In the genomic region with DNA sequence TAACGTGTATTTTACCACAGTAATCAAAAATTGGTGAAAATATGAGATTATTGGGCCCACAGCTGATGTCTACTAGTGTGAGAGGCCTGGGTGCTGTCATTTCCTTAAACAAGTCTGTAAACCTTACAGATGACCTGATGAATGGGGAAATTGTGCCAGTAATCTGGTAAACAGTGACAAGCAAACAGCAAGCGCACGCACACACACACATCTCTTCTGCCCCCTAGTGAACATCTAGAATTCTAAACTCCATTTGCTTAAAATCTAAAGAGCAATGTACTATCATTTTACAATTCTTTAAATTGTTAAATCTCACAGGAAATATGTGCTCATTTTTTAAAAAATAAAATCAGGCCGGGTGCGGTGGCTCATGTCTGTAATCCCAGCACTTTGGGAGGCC, we compare ENCODE assay signal across 8 cellular contexts. TPM values are rescaled to one million over a fixed set of nuclear protein-coding genes. Genes with fewer than 3 reads are reported as not detected.
DNase-seq lines count a peak whose midpoint lies in the region; ATAC-seq and TF ChIP-seq lines count a peak whose summit lies in the region.

No MANE protein-coding gene starts in this region.

- no peaks in the 10 kb centered on the region for H3K27me3 ChIP-seq in breast epithelium

- no TSS peak for BruUV-seq in MCF 10A (replicated peaks; lab: Mats Ljungman, UMichigan)

- no peak for TF ChIP-seq POLR2A in breast epithelium (IDR thresholded peaks at IDR 0.05)

- H3K4me1 ChIP-seq in breast epithelium, result no peaks in the 10 kb centered on the region

- POLR2A ChIA-PET in MCF 10A (lab: Yijun Ruan, JAX), result interaction anchor here (1.0 kb wide), 1 partner anchor 208 kb away, joined by 4 read pairs; no protein-coding TSS in a partner anchor
- POLR2A ChIA-PET in activated CD8-positive, alpha-beta T cell treated with anti-CD3 and anti-CD28 coated beads, Interleukin-2, amount 10 ng/mL, durations not matched to agents 7 days and 5 days (lab: Charles Lee), result no interaction called here

- no peaks in the 10 kb centered on the region for H3K36me3 ChIP-seq in breast epithelium

- intact Hi-C loops in MCF 10A (cut with micrococcal nuclease) (loop anchor here (1.0 to 10.0 kb wide), 3 partner anchors 156 to 397 kb away; partner anchors contain the start of gene POMT1), breast epithelium (cut with DNase I; ENCODE audit: low total_unique reads) (no loop called here), left ventricle myocardium superior (cut with micrococcal nuclease) (loop anchor here (10.0 kb wide), 1 partner anchor 383 kb away; no protein-coding TSS in a partner anchor), posterior vena cava (cut with DNase I) (loop anchor here in 1 of 2 donors (10.0 kb wide), 1 partner anchor 393 kb away; no protein-coding TSS in a partner anchor)

- H3K27ac Mint-ChIP-seq in MCF 10A (ENCODE audit: low read depth, unreplicated experiment), result no peak overlapping the region
- H3K27ac Mint-ChIP-seq in activated CD8-positive, alpha-beta T cell treated with anti-CD3 and anti-CD28 coated beads, Interleukin-2, amount 10 ng/mL, durations not matched to agents 7 days and 5 days, result peak overlapping the region; percentile 17
- no peak overlapping the region for H3K27ac Mint-ChIP-seq in stimulated activated naive CD8-positive, alpha-beta T cell treated with anti-CD3 and anti-CD28 coated beads, Interleukin-15, amount 100 ng/mL, for 72 hours

- CTCF ChIA-PET in MCF 10A (lab: Yijun Ruan, JAX), result interaction anchor here (0.7 to 14.3 kb wide), 13 partner anchors 11 to 639 kb away, joined by 3 to 151 read pairs (median 3); no protein-coding TSS in a partner anchor
- CTCF ChIA-PET in activated CD8-positive, alpha-beta T cell treated with anti-CD3 and anti-CD28 coated beads, Interleukin-2, amount 10 ng/mL, durations not matched to agents 7 days and 5 days (lab: Charles Lee), result interaction anchor here (0.8 to 6.9 kb wide), 3 partner anchors 13 to 162 kb away, joined by 4 to 54 read pairs (median 5); no protein-coding TSS in a partner anchor

- TF ChIP-seq CTCF in MCF 10A (IDR thresholded peaks at IDR 0.05; ENCODE audit: unreplicated experiment) (peak; percentile 65), breast epithelium (IDR thresholded peaks at IDR 0.05) (peak in 1 of 3 donors; percentile 32)

- H3K4me3 Mint-ChIP-seq in MCF 10A (ENCODE audit: unreplicated experiment), result no peak overlapping the region
- no peak overlapping the region for H3K4me3 Mint-ChIP-seq in activated CD8-positive, alpha-beta T cell treated with anti-CD3 and anti-CD28 coated beads, Interleukin-2, amount 10 ng/mL, durations not matched to agents 7 days and 5 days
- H3K4me3 Mint-ChIP-seq in stimulated activated naive CD8-positive, alpha-beta T cell treated with anti-CD3 and anti-CD28 coated beads, Interleukin-15, amount 100 ng/mL, for 72 hours, result no peak overlapping the region

- DNase-seq in MCF 10A (ENCODE audit: unreplicated experiment) (peak; percentile 58), breast epithelium (ENCODE audit: low spot score in 2 of 2) (no peak), NCI-H2029 (lab: John Stamatoyannopoulos, UW) (peak; percentile 73), left ventricle myocardium superior (no peak), posterior vena cava (ENCODE audit: low spot score) (no peak), activated T-cell treated with anti-CD3 and anti-CD28 coated beads for 4 hours (no peak)
- peak; percentile 61 for DNase-seq in activated CD8-positive, alpha-beta T cell treated with anti-CD3 and anti-CD28 coated beads, Interleukin-2, amount 10 ng/mL, durations not matched to agents 7 days and 5 days
- DNase-seq in stimulated activated naive CD8-positive, alpha-beta T cell treated with anti-CD3 and anti-CD28 coated beads, Interleukin-15, amount 100 ng/mL, for 72 hours, result no peak

- H3K9me3 ChIP-seq in breast epithelium, result no peaks in the 10 kb centered on the region

- no peak overlapping the region for H3K4me3 ChIP-seq in breast epithelium

- H3K27ac ChIP-seq in breast epithelium, result peak overlapping the region in 1 of 2 donors; percentile 29

- no peaks in the 10 kb centered on the region for H3K9me3 Mint-ChIP-seq in MCF 10A (ENCODE audit: unreplicated experiment)
- H3K9me3 Mint-ChIP-seq in activated CD8-positive, alpha-beta T cell treated with anti-CD3 and anti-CD28 coated beads, Interleukin-2, amount 10 ng/mL, durations not matched to agents 7 days and 5 days (ENCODE audit: insufficient read depth), result no peaks in the 10 kb centered on the region
- no peaks in the 10 kb centered on the region for H3K9me3 Mint-ChIP-seq in stimulated activated naive CD8-positive, alpha-beta T cell treated with anti-CD3 and anti-CD28 coated beads, Interleukin-15, amount 100 ng/mL, for 72 hours

- peaks cover 11% of the 10 kb centered on the region for H3K27me3 Mint-ChIP-seq in MCF 10A (ENCODE audit: insufficient read depth, unreplicated experiment)
- H3K27me3 Mint-ChIP-seq in activated CD8-positive, alpha-beta T cell treated with anti-CD3 and anti-CD28 coated beads, Interleukin-2, amount 10 ng/mL, durations not matched to agents 7 days and 5 days (ENCODE audit: low read depth), result peaks cover 2% of the 10 kb centered on the region
- H3K27me3 Mint-ChIP-seq in stimulated activated naive CD8-positive, alpha-beta T cell treated with anti-CD3 and anti-CD28 coated beads, Interleukin-15, amount 100 ng/mL, for 72 hours, result no peaks in the 10 kb centered on the region

- peak; percentile 50 for ATAC-seq in activated CD8-positive, alpha-beta T cell treated with anti-CD3 and anti-CD28 coated beads, Interleukin-2, amount 10 ng/mL, durations not matched to agents 7 days and 5 days
- peak; percentile 43 for ATAC-seq in left ventricle myocardium superior
- ATAC-seq in stimulated activated naive CD8-positive, alpha-beta T cell treated with anti-CD3 and anti-CD28 coated beads, Interleukin-15, amount 100 ng/mL, for 72 hours, result peak; percentile 71

- peaks cover 4% of the 10 kb centered on the region for H3K4me1 Mint-ChIP-seq in MCF 10A (ENCODE audit: insufficient read depth, unreplicated experiment)
- H3K4me1 Mint-ChIP-seq in activated CD8-positive, alpha-beta T cell treated with anti-CD3 and anti-CD28 coated beads, Interleukin-2, amount 10 ng/mL, durations not matched to agents 7 days and 5 days (ENCODE audit: low read depth), result peaks cover 36% of the 10 kb centered on the region
- H3K4me1 Mint-ChIP-seq in stimulated activated naive CD8-positive, alpha-beta T cell treated with anti-CD3 and anti-CD28 coated beads, Interleukin-15, amount 100 ng/mL, for 72 hours, result peaks cover 21% of the 10 kb centered on the region

- no peaks in the 10 kb centered on the region for H3K36me3 Mint-ChIP-seq in MCF 10A (ENCODE audit: insufficient read depth, unreplicated experiment)
- no peaks in the 10 kb centered on the region for H3K36me3 Mint-ChIP-seq in activated CD8-positive, alpha-beta T cell treated with anti-CD3 and anti-CD28 coated beads, Interleukin-2, amount 10 ng/mL, durations not matched to agents 7 days and 5 days (ENCODE audit: low read depth)

RNA-seq across cellular contexts. Expression of gene RAPGEF1, which starts 7.5 kb away (rescaled TPM):
- total RNA-seq in MCF 10A (2022), result 55.4 and 73.0 TPM in 2 replicates
- total RNA-seq in breast epithelium, result 10 to 100 TPM; 35.3 to 38.0 (median 37.3) TPM
- total RNA-seq in activated CD8-positive, alpha-beta T cell treated with anti-CD3 and anti-CD28 coated beads, Interleukin-2, amount 10 ng/mL, durations not matched to agents 7 days and 5 days, result 100 to 1,000 TPM; 128 TPM
- total RNA-seq in left ventricle myocardium superior, result 156 TPM
- total RNA-seq in posterior vena cava, result 10 to 100 TPM; 74.5 to 90.8 TPM

Comparison
In these comparisons a context has a peak if more than half of its experiments do, and no peak if none do; other contexts are left out.
1. DNase-seq: peak in MCF 10A (single experiment), NCI-H2029 (single experiment) and activated CD8-positive, alpha-beta T cell treated with anti-CD3 and anti-CD28 coated beads, Interleukin-2, amount 10 ng/mL, durations not matched to agents 7 days and 5 days (single experiment); none in breast epithelium (0 of 2), left ventricle myocardium superior (single experiment), stimulated activated naive CD8-positive, alpha-beta T cell treated with anti-CD3 and anti-CD28 coated beads, Interleukin-15, amount 100 ng/mL, for 72 hours (0 of 2), posterior vena cava (single experiment) and activated T-cell treated with anti-CD3 and anti-CD28 coated beads for 4 hours (single experiment).
2. Peak in every context shown above with its lines, with median percentiles within 50 percentile points of each other: ATAC-seq.